1 cellular context compared by ENCODE assay signal in the genomic region with DNA sequence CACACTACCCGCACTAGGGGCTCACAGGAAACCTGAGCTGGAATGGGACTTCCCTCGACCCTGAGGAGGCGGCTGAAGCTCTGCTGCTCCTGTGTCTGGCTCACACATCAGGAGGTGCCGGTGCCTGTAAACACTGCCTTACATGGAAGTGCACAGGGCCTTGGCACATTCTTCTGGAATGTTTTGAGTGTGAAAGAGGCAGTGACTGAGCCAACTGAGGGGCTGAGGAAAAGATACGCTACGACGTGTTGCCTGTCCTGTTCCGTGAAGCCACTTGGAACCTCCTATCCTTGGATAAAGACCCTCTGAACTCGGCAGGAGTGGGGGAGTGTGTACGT.
TF ChIP-seq lines count a peak whose summit lies in the region.

No MANE protein-coding gene starts in this region.

TF ChIP-seq in H1, 55 proteins besides CTCF, POLR2A, EP300 and RAD21 (continued from another document):
- no peak for TF ChIP-seq RNF2 (IDR thresholded peaks at IDR 0.05; ENCODE audit: borderline replicate concordance, low read depth, low read length, missing control alignments, poor library complexity, severe bottlenecking)
